Comparison of ENCODE assay signal across 2 cellular contexts in genomic region chr6:27178860-27179259, GRCh38.
TF ChIP-seq lines count a peak whose summit lies in the region.

No MANE protein-coding gene starts in this region.

TF ChIP-seq in K562, 482 proteins besides CTCF, POLR2A, EP300 and RAD21 (continued from another document):
- TF ChIP-seq, protein P1, sequence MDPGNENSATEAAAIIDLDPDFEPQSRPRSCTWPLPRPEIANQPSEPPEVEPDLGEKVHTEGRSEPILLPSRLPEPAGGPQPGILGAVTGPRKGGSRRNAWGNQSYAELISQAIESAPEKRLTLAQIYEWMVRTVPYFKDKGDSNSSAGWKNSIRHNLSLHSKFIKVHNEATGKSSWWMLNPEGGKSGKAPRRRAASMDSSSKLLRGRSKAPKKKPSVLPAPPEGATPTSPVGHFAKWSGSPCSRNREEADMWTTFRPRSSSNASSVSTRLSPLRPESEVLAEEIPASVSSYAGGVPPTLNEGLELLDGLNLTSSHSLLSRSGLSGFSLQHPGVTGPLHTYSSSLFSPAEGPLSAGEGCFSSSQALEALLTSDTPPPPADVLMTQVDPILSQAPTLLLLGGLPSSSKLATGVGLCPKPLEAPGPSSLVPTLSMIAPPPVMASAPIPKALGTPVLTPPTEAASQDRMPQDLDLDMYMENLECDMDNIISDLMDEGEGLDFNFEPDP (CRISPR knock-in tag; IDR thresholded peaks at IDR 0.05), result no peak
- TF ChIP-seq PRMT5 (CRISPR knock-in tag; IDR thresholded peaks at IDR 0.05), result no peak
- TF ChIP-seq ZNF146 (CRISPR knock-in tag; IDR thresholded peaks at IDR 0.05; ENCODE audit: unreplicated experiment), result no peak
- TF ChIP-seq, protein P2, sequence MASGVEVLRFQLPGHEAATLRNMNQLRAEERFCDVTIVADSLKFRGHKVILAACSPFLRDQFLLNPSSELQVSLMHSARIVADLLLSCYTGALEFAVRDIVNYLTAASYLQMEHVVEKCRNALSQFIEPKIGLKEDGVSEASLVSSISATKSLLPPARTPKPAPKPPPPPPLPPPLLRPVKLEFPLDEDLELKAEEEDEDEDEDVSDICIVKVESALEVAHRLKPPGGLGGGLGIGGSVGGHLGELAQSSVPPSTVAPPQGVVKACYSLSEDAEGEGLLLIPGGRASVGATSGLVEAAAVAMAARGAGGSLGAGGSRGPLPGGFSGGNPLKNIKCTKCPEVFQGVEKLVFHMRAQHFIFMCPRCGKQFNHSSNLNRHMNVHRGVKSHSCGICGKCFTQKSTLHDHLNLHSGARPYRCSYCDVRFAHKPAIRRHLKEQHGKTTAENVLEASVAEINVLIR (CRISPR knock-in tag; IDR thresholded peaks at IDR 0.05), result no peak

TF ChIP-seq in HepG2, 621 proteins besides CTCF, POLR2A, EP300 and RAD21 (continued from another document):
- TF ChIP-seq ARID4A (CRISPR knock-in tag; IDR thresholded peaks at IDR 0.05; ENCODE audit: borderline replicate concordance) (no peak), THYN1 (CRISPR knock-in tag; IDR thresholded peaks at IDR 0.05; ENCODE audit: borderline replicate concordance, low read depth) (no peak), ZNF256 (CRISPR knock-in tag; conservative IDR thresholded peaks at IDR 0.05) (no peak)
